18 cellular contexts compared by ENCODE assay signal in the genomic region with DNA sequence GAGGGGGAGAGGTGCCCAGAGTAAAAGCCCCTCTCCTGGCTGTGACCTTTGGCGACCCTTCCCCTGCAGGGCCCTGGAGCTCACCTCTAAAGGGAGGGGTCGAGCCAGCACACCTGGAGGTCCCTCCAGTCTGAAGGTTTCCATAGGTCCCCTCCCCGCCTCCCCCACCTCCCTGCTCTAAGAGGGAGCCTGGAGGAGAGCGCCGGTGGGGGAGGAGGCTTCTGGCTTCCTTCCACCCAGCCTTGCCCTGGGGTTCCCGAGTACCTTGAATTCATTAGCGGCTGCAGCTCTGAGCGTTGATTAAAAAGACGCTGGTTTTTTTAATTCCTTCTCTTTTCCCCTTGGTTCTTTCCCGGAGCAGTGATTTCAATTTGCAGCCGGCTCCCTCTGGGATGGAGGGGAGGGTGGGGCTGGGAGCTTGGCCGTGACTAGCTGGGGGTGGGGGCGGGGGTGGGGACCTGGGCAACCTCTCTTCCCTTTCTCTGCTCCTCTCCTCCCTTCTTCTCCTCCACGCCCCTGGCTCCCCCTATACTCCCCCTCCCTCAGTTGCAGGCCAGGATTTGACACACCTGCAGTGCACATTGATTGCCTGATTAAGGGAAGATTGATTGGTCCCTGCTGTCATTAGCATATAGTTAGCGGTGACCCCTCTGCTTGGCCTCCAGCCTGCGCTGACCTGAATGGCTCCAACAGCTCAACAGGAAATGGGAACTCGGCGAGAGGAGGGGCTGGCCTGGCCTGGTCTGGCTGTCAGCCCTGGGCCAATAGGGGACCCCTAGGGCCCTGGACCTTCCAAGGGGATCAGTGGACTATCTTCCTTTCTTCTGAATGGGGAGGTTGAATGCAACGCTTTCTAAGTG.
DNase-seq lines count a peak whose midpoint lies in the region; ATAC-seq and TF ChIP-seq lines count a peak whose summit lies in the region.
"Had no signal": no experiment of that assay in that cellular context is flagged by ENCODE, and none has a peak within 500 bp of the region (broad histone marks: within the 10 kb centered on the region; RNA-seq: fewer than 3 reads in every experiment).

No MANE protein-coding gene starts in this region.

- H3K4ac ChIP-seq in trophoblast cell (ENCODE audit: low read depth, low read length), result no peak overlapping the region

- no peak overlapping the region for H4K12ac ChIP-seq in trophoblast cell (ENCODE audit: low read depth, low read length)

- no peak for TF ChIP-seq POLR2A in body of pancreas (IDR thresholded peaks at IDR 0.05)

- no peaks in the 10 kb centered on the region for H3K9me3 ChIP-seq in HUES6 (ENCODE audit: control insufficient read depth, insufficient read depth, low read depth, low read length)
- H3K9me3 ChIP-seq in trophoblast cell (ENCODE audit: insufficient read depth, low read depth, low read length), result no peaks in the 10 kb centered on the region
- H3K9me3 ChIP-seq in body of pancreas, result no peaks in the 10 kb centered on the region
- H3K9me3 ChIP-seq: gastrocnemius medialis had no signal

- H3K4me1 ChIP-seq in HUES6 (ENCODE audit: control insufficient read depth, insufficient read depth, low read length), result peaks cover 32% of the 10 kb centered on the region
- H3K4me1 ChIP-seq in trophoblast cell (ENCODE audit: control insufficient read depth in 1 of 2, insufficient read depth in 2 of 2, low read length in 2 of 2), result peaks cover 7 to 12% of the 10 kb centered on the region in 2 experiments
- H3K4me1 ChIP-seq in body of pancreas, result no peaks in the 10 kb centered on the region
- H3K4me1 ChIP-seq: gastrocnemius medialis had no signal

- H3K27ac ChIP-seq in HUES6 (ENCODE audit: low read depth, low read length) (no peak overlapping the region), trophoblast cell (ENCODE audit: low read depth, low read length) (no peak overlapping the region), body of pancreas (no peak overlapping the region)
- H3K27ac ChIP-seq: dorsolateral prefrontal cortex, gastrocnemius medialis, skin epidermis had no signal

- no peak overlapping the region for H2BK120ac ChIP-seq in trophoblast cell (ENCODE audit: insufficient read depth, low read length, poor library complexity)

- WGBS in trophoblast cell (ENCODE audit: extremely low coverage, insufficient coverage, insufficient read length), result no CpG with 5 or more reads among the region's 19 CpGs
- 9 to 13% methylated on average over 16 to 19 of the region's 19 CpGs for WGBS in body of pancreas, 2 donors

- peak; percentile 81 for DNase-seq in NCI-H2171 (lab: John Stamatoyannopoulos, UW)
- DNase-seq in iPS DF 4.7 (ENCODE audit: extremely low read depth, low spot score), result peak; percentile 83
- no peak for DNase-seq in trophoblast cell
- no peak for DNase-seq in body of pancreas
- DNase-seq in HCEC 1CT, result no peak
- DNase-seq in SKM-1 treated with dmso at 0.1 percent for 144 hours (lab: John Stamatoyannopoulos, UW; ENCODE audit: unreplicated experiment), result no peak
- DNase-seq: activated CD8-positive, alpha-beta memory T cell treated with anti-CD3 and anti-CD28 coated beads for 24 hours; activated naive CD8-positive, alpha-beta T cell treated with anti-CD3 and anti-CD28 coated beads, Interleukin-2, amount 10 ng/mL, durations not matched to agents 7 days and 5 days; activated T-cell treated with anti-CD3 and anti-CD28 coated beads, Interleukin-2, amount 50 U/mL, for 72 hours; dorsolateral prefrontal cortex; gastrocnemius medialis; NCI-H446; OCI-M1; SIG-M5; stimulated activated CD4-positive, alpha-beta T cell treated with anti-CD3 and anti-CD28 coated beads, Interleukin-2, amount 100 ng/mL, for 48 hours; T-helper 2 cell had no signal

- no peak overlapping the region for H2BK12ac ChIP-seq in trophoblast cell (ENCODE audit: low read length)

- H2AK5ac ChIP-seq in trophoblast cell (ENCODE audit: low read length), result no peak overlapping the region

- peak overlapping the region; percentile 5 for H3K4me2 ChIP-seq in trophoblast cell (ENCODE audit: low read length)

- H3K27me3 ChIP-seq in HUES6 (ENCODE audit: control insufficient read depth, insufficient read depth, low read length), result no peaks in the 10 kb centered on the region
- no peaks in the 10 kb centered on the region for H3K27me3 ChIP-seq in trophoblast cell (ENCODE audit: insufficient read depth, low read length)
- H3K27me3 ChIP-seq in body of pancreas, result no peaks in the 10 kb centered on the region

- H4K8ac ChIP-seq in trophoblast cell (ENCODE audit: low read depth, low read length), result no peak overlapping the region

- H3K4me3 ChIP-seq in HUES6 (ENCODE audit: low read depth, low read length) (peak overlapping the region; percentile 49), trophoblast cell (ENCODE audit: low read depth, low read length) (no peak overlapping the region), body of pancreas (no peak overlapping the region)
- H3K4me3 ChIP-seq: dorsolateral prefrontal cortex, gastrocnemius medialis, skin epidermis had no signal

- no peak overlapping the region for H3K23ac ChIP-seq in trophoblast cell (ENCODE audit: low read length)

- no peak for ATAC-seq in body of pancreas
- ATAC-seq: activated T-cell treated with anti-CD3 and anti-CD28 coated beads, Interleukin-2, amount 50 U/mL, for 72 hours; gastrocnemius medialis had no signal

- no peak overlapping the region for H3K14ac ChIP-seq in trophoblast cell (ENCODE audit: low read length)

- no peaks in the 10 kb centered on the region for H3K79me1 ChIP-seq in trophoblast cell (ENCODE audit: low read length)

- TF ChIP-seq CTCF in body of pancreas (IDR thresholded peaks at IDR 0.05), result no peak

- H2BK5ac ChIP-seq in trophoblast cell (ENCODE audit: low read depth, low read length, poor library complexity), result no peak overlapping the region

- H3K9ac ChIP-seq in HUES6 (ENCODE audit: low read length) (no peak overlapping the region), trophoblast cell (ENCODE audit: low read length) (no peak overlapping the region)

- peak overlapping the region; percentile 32 for H2AFZ ChIP-seq in trophoblast cell (ENCODE audit: insufficient read depth, low read length, poor library complexity)

- H3K36me3 ChIP-seq in HUES6 (ENCODE audit: control insufficient read depth, insufficient read depth, low read length) (no peaks in the 10 kb centered on the region), trophoblast cell (ENCODE audit: control insufficient read depth in 1 of 2, insufficient read depth in 2 of 2, low read length in 2 of 2) (no peaks in the 10 kb centered on the region), body of pancreas (replicated peaks in 1 of 2; ENCODE audit: insufficient read depth in 1 of 2, low read depth in 2 of 2) (no peaks in the 10 kb centered on the region)
- H3K36me3 ChIP-seq: gastrocnemius medialis had no signal

- H4K91ac ChIP-seq in trophoblast cell (ENCODE audit: low read depth, low read length), result no peak overlapping the region

- no peaks in the 10 kb centered on the region for H3K79me2 ChIP-seq in trophoblast cell (ENCODE audit: control insufficient read depth, insufficient read depth, low read length, poor library complexity)

- no peak overlapping the region for H3K18ac ChIP-seq in trophoblast cell (ENCODE audit: low read length)

- intact Hi-C loops in body of pancreas (cut with DNase I), result no loop called here

Comparison
In these comparisons a context has a peak if more than half of its experiments do, and no peak if none do; other contexts are left out.
1. DNase-seq: peak in NCI-H2171 (single experiment) and iPS DF 4.7 (single experiment); none in trophoblast cell (0 of 2), body of pancreas (0 of 4), HCEC 1CT (single experiment) and SKM-1 treated with dmso at 0.1 percent for 144 hours (single experiment).